32 cellular contexts compared by ENCODE assay signal in genomic region chr18:66757946-66758345, GRCh38.
"Had no signal": no experiment of that assay in that cellular context is flagged by ENCODE, and none has a peak within 500 bp of the region (broad histone marks: within the 10 kb centered on the region; RNA-seq: fewer than 3 reads in every experiment).

No MANE protein-coding gene starts in this region.

- H3K27me3 Mint-ChIP-seq: activated CD4-positive, alpha-beta memory T cell treated with anti-CD3 and anti-CD28 coated beads, Interleukin-2, amount 10 ng/mL, durations not matched to agents 7 days and 5 days; activated CD4-positive, alpha-beta T cell treated with anti-CD3 and anti-CD28 coated beads, Interleukin-2, amount 10 ng/mL, durations not matched to agents 7 days and 5 days; activated naive CD4-positive, alpha-beta T cell treated with anti-CD3 and anti-CD28 coated beads, Interleukin-2, amount 10 ng/mL, durations not matched to agents 7 days and 5 days; activated naive CD8-positive, alpha-beta T cell treated with anti-CD3 and anti-CD28 coated beads, Interleukin-2, amount 10 ng/mL, durations not matched to agents 7 days and 5 days; activated T-cell treated with anti-CD3 and anti-CD28 coated beads, Interleukin-2, amount 50 U/mL, for 24 hours; central memory CD8-positive, alpha-beta T cell; dendritic cell treated with granulocyte-macrophage colony-stimulating factor and Interleukin-4, amounts not matched to agents 40 ng/mL and 50 ng/mL, for 4 days; T-helper 17 cell had no signal

- H3K4me1 ChIP-seq: ascending aorta had no signal

- ATAC-seq: activated naive CD4-positive, alpha-beta T cell treated with anti-CD3 and anti-CD28 coated beads, Interleukin-2, amount 50 U/mL, for 72 hours; activated T-cell treated with anti-CD3 and anti-CD28 coated beads, Interleukin-2, amount 50 U/mL, for 72 hours; esophagus mucosa; T-helper 17 cell had no signal

- H3K4me3 Mint-ChIP-seq: activated CD4-positive, alpha-beta memory T cell treated with anti-CD3 and anti-CD28 coated beads, Interleukin-2, amount 10 ng/mL, durations not matched to agents 7 days and 5 days; activated CD4-positive, alpha-beta T cell treated with anti-CD3 and anti-CD28 coated beads, Interleukin-2, amount 10 ng/mL, durations not matched to agents 7 days and 5 days; activated naive CD4-positive, alpha-beta T cell treated with anti-CD3 and anti-CD28 coated beads, Interleukin-2, amount 10 ng/mL, durations not matched to agents 7 days and 5 days; activated naive CD8-positive, alpha-beta T cell treated with anti-CD3 and anti-CD28 coated beads, Interleukin-2, amount 10 ng/mL, durations not matched to agents 7 days and 5 days; activated T-cell treated with anti-CD3 and anti-CD28 coated beads, Interleukin-2, amount 50 U/mL, for 24 hours; activated T-cell treated with anti-CD3 and anti-CD28 coated beads, Interleukin-2, amount 50 U/mL, for 72 hours; central memory CD8-positive, alpha-beta T cell; dendritic cell treated with granulocyte-macrophage colony-stimulating factor and Interleukin-4, amounts not matched to agents 40 ng/mL and 50 ng/mL, for 4 days; endodermal cell; T-helper 17 cell; T-helper 2 cell treated with Interferon-gamma antibody and Interleukin-4, amounts not matched to agents 5 μg/mL and 100 μg/mL, for 36 hours had no signal

- DNase-seq: activated CD4-positive, alpha-beta memory T cell treated with anti-CD3 and anti-CD28 coated beads, Interleukin-2, amount 10 ng/mL, durations not matched to agents 7 days and 5 days; activated CD4-positive, alpha-beta T cell treated with anti-CD3 and anti-CD28 coated beads for 1 hour; activated CD4-positive, alpha-beta T cell treated with anti-CD3 and anti-CD28 coated beads for 4 hours; activated CD4-positive, alpha-beta T cell treated with anti-CD3 and anti-CD28 coated beads, Interleukin-2, amount 10 ng/mL, durations not matched to agents 7 days and 5 days; activated CD4-positive, alpha-beta T cell treated with anti-CD3 and anti-CD28 coated beads, Interleukin-2, amount 50 U/mL, for 4 hours; activated CD4-positive, CD25-positive, alpha-beta regulatory T cell; activated CD8-positive, alpha-beta memory T cell treated with anti-CD3 and anti-CD28 coated beads, Interleukin-2, amount 50 U/mL, for 48 hours; activated gamma-delta T cell; activated naive CD4-positive, alpha-beta T cell; activated naive CD4-positive, alpha-beta T cell treated with anti-CD3 and anti-CD28 coated beads, Interleukin-2, amount 10 ng/mL, durations not matched to agents 7 days and 5 days; activated naive CD8-positive, alpha-beta T cell treated with anti-CD3 and anti-CD28 coated beads, Interleukin-2, amount 10 ng/mL, durations not matched to agents 7 days and 5 days; activated T-cell treated with anti-CD3 and anti-CD28 coated beads for 4 hours; activated T-cell treated with anti-CD3 and anti-CD28 coated beads, Interleukin-2, amount 50 U/mL, for 24 hours; activated T-cell treated with anti-CD3 and anti-CD28 coated beads, Interleukin-2, amount 50 U/mL, for 72 hours; brain microvascular endothelial cell; dorsolateral prefrontal cortex; effector memory CD4-positive, alpha-beta T cell; endodermal cell; foreskin fibroblast; head of caudate nucleus; T-helper 17 cell; T1000; WERI-Rb-1 had no signal

- H3K27ac ChIP-seq: ascending aorta, brain microvascular endothelial cell, coronary artery, dorsolateral prefrontal cortex, WERI-Rb-1 had no signal

- H3K4me1 Mint-ChIP-seq: activated CD4-positive, alpha-beta memory T cell treated with anti-CD3 and anti-CD28 coated beads, Interleukin-2, amount 10 ng/mL, durations not matched to agents 7 days and 5 days; activated CD4-positive, alpha-beta T cell treated with anti-CD3 and anti-CD28 coated beads, Interleukin-2, amount 10 ng/mL, durations not matched to agents 7 days and 5 days; activated naive CD4-positive, alpha-beta T cell treated with anti-CD3 and anti-CD28 coated beads, Interleukin-2, amount 10 ng/mL, durations not matched to agents 7 days and 5 days; activated naive CD8-positive, alpha-beta T cell treated with anti-CD3 and anti-CD28 coated beads, Interleukin-2, amount 10 ng/mL, durations not matched to agents 7 days and 5 days; central memory CD8-positive, alpha-beta T cell; endodermal cell; T-helper 17 cell had no signal

- H3K36me3 ChIP-seq: ascending aorta, brain microvascular endothelial cell, WERI-Rb-1 had no signal

- H3K27me3 ChIP-seq: ascending aorta, brain microvascular endothelial cell had no signal

- H3K27ac Mint-ChIP-seq: activated CD4-positive, alpha-beta memory T cell treated with anti-CD3 and anti-CD28 coated beads, Interleukin-2, amount 10 ng/mL, durations not matched to agents 7 days and 5 days; activated CD4-positive, alpha-beta T cell treated with anti-CD3 and anti-CD28 coated beads, Interleukin-2, amount 10 ng/mL, durations not matched to agents 7 days and 5 days; activated naive CD4-positive, alpha-beta T cell treated with anti-CD3 and anti-CD28 coated beads, Interleukin-2, amount 10 ng/mL, durations not matched to agents 7 days and 5 days; activated naive CD4-positive, alpha-beta T cell treated with anti-CD3 and anti-CD28 coated beads, Interleukin-2, amount 50 U/mL, for 72 hours; activated naive CD8-positive, alpha-beta T cell treated with anti-CD3 and anti-CD28 coated beads, Interleukin-2, amount 10 ng/mL, durations not matched to agents 7 days and 5 days; activated T-cell treated with anti-CD3 and anti-CD28 coated beads, Interleukin-2, amount 50 U/mL, for 24 hours; activated T-cell treated with anti-CD3 and anti-CD28 coated beads, Interleukin-2, amount 50 U/mL, for 72 hours; dendritic cell treated with granulocyte-macrophage colony-stimulating factor and Interleukin-4, amounts not matched to agents 40 ng/mL and 50 ng/mL, for 4 days; endodermal cell; T-helper 17 cell; T-helper 2 cell treated with Interferon-gamma antibody and Interleukin-4, amounts not matched to agents 5 μg/mL and 100 μg/mL, for 36 hours had no signal

- H3K9me3 ChIP-seq: ascending aorta had no signal

- FAIRE-seq: bronchial epithelial cell, frontal cortex had no signal

- H3K36me3 Mint-ChIP-seq: activated naive CD4-positive, alpha-beta T cell treated with anti-CD3 and anti-CD28 coated beads, Interleukin-2, amount 10 ng/mL, durations not matched to agents 7 days and 5 days; activated naive CD4-positive, alpha-beta T cell treated with anti-CD3 and anti-CD28 coated beads, Interleukin-2, amount 50 U/mL, for 72 hours; activated naive CD8-positive, alpha-beta T cell treated with anti-CD3 and anti-CD28 coated beads, Interleukin-2, amount 10 ng/mL, durations not matched to agents 7 days and 5 days had no signal

- H3K9me3 Mint-ChIP-seq: activated CD4-positive, alpha-beta T cell treated with anti-CD3 and anti-CD28 coated beads, Interleukin-2, amount 10 ng/mL, durations not matched to agents 7 days and 5 days; activated naive CD4-positive, alpha-beta T cell treated with anti-CD3 and anti-CD28 coated beads, Interleukin-2, amount 10 ng/mL, durations not matched to agents 7 days and 5 days; activated naive CD8-positive, alpha-beta T cell treated with anti-CD3 and anti-CD28 coated beads, Interleukin-2, amount 10 ng/mL, durations not matched to agents 7 days and 5 days; dendritic cell treated with granulocyte-macrophage colony-stimulating factor and Interleukin-4, amounts not matched to agents 40 ng/mL and 50 ng/mL, for 4 days; endodermal cell; T-helper 2 cell treated with Interferon-gamma antibody and Interleukin-4, amounts not matched to agents 5 μg/mL and 100 μg/mL, for 36 hours had no signal

- H3K4me3 ChIP-seq: ascending aorta, coronary artery, dorsolateral prefrontal cortex had no signal
